ENCODE assay signal across 1 cellular context in the genomic region with DNA sequence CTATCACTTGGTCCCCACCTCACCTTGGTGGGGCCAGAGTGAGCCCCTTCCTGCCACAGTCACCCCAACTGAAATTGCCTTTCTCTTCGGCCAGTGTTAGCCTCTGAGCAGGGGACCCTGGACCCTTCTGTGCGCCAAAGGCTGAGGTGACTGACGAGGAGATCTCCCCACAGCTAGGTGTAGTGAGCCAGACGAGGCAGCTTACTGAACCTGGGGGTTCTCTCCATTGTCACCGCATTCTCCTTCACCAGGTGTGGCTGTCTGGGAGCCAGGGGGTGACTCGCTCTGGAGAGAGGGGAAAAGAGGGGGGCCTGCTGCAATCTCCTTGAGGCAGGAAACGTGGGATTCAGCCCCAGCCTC.
TF ChIP-seq lines count a peak whose summit lies in the region.

No MANE protein-coding gene starts in this region.

TF ChIP-seq in endothelial cell of umbilical vein, 7 proteins besides CTCF, POLR2A, EP300 and RAD21:
- no peak for TF ChIP-seq FOS (IDR thresholded peaks at IDR 0.05; ENCODE audit: borderline replicate concordance, insufficient read depth, low read length)
- TF ChIP-seq, protein P1, sequence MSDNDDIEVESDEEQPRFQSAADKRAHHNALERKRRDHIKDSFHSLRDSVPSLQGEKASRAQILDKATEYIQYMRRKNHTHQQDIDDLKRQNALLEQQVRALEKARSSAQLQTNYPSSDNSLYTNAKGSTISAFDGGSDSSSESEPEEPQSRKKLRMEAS (IDR thresholded peaks at IDR 0.05; ENCODE audit: insufficient read depth, insufficient read length), result no peak
- TF ChIP-seq MYC (IDR thresholded peaks at IDR 0.05; ENCODE audit: low read depth, low read length), result no peak
- no peak for TF ChIP-seq EZH2 (IDR thresholded peaks at IDR 0.05; ENCODE audit: borderline replicate concordance, low read depth, low read length, severe bottlenecking)
- TF ChIP-seq GATA2 (IDR thresholded peaks at IDR 0.05; ENCODE audit: insufficient read depth, insufficient read length, low read depth, low read length), result no peak
- no peak for TF ChIP-seq POLR2AphosphoS5 (IDR thresholded peaks at IDR 0.05; ENCODE audit: insufficient read depth, low read depth, low read length)
- no peak for TF ChIP-seq JUN (IDR thresholded peaks at IDR 0.05; ENCODE audit: borderline replicate concordance, insufficient read depth, insufficient read length, low read depth)
